Comparison of ENCODE assay signal across 1 cellular context in the genomic region with DNA sequence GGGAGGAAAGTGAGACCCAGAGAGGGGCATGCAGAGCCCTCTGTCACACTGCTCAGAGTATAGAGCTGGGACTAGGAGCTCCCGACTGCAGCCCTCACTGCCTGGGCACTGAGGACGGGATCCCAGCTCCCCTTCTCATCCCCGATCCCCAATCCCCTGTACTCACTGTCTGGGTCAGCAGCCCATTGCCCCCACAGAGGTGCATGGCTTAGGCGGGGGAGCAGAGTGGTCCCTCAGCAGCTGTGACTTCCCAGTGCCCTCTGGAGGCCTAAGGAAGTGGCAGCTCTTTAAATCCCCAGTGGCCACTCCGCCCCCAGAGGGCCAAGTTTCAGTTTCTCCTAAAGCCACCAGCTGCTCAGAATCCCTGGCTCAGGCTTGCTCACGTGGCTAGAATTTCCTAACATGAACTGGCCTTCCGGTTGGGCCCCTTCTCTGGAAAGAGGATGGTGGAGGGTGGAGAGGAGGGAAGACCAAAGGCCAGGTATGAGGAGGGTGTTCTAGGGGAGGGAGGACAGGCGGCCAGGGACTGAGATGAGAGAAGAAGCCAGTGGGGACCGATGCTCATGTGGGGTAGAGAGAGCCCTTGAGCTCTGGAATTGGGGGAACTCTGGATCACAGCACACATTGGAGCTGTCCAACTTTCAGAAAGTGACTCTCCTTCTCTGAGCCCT.
TF ChIP-seq lines count a peak whose summit lies in the region.

A gene with protein sequence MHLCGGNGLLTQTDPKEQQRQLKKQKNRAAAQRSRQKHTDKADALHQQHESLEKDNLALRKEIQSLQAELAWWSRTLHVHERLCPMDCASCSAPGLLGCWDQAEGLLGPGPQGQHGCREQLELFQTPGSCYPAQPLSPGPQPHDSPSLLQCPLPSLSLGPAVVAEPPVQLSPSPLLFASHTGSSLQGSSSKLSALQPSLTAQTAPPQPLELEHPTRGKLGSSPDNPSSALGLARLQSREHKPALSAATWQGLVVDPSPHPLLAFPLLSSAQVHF (minus strand): TSS at position 262 of the 671 bp plus-strand sequence. CDS start 57 bp downstream, at position 205.

TF ChIP-seq in HepG2, 621 proteins besides CTCF, POLR2A, EP300 and RAD21 (continued from another document and continues in another):
- TF ChIP-seq, protein P1, sequence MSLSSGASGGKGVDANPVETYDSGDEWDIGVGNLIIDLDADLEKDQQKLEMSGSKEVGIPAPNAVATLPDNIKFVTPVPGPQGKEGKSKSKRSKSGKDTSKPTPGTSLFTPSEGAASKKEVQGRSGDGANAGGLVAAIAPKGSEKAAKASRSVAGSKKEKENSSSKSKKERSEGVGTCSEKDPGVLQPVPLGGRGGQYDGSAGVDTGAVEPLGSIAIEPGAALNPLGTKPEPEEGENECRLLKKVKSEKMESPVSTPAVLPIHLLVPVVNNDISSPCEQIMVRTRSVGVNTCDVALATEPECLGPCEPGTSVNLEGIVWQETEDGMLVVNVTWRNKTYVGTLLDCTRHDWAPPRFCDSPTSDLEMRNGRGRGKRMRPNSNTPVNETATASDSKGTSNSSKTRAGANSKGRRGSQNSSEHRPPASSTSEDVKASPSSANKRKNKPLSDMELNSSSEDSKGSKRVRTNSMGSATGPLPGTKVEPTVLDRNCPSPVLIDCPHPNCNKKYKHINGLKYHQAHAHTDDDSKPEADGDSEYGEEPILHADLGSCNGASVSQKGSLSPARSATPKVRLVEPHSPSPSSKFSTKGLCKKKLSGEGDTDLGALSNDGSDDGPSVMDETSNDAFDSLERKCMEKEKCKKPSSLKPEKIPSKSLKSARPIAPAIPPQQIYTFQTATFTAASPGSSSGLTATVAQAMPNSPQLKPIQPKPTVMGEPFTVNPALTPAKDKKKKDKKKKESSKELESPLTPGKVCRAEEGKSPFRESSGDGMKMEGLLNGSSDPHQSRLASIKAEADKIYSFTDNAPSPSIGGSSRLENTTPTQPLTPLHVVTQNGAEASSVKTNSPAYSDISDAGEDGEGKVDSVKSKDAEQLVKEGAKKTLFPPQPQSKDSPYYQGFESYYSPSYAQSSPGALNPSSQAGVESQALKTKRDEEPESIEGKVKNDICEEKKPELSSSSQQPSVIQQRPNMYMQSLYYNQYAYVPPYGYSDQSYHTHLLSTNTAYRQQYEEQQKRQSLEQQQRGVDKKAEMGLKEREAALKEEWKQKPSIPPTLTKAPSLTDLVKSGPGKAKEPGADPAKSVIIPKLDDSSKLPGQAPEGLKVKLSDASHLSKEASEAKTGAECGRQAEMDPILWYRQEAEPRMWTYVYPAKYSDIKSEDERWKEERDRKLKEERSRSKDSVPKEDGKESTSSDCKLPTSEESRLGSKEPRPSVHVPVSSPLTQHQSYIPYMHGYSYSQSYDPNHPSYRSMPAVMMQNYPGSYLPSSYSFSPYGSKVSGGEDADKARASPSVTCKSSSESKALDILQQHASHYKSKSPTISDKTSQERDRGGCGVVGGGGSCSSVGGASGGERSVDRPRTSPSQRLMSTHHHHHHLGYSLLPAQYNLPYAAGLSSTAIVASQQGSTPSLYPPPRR (CRISPR knock-in tag; IDR thresholded peaks at IDR 0.05; ENCODE audit: borderline replicate concordance) = peak; percentile 50; the same call in 1 of the 2 replicates
- TF ChIP-seq U2AF2 (IDR thresholded peaks at IDR 0.05; ENCODE audit: low read depth, low read length) (no peak), ZSCAN21 (CRISPR knock-in tag; IDR thresholded peaks at IDR 0.05; ENCODE audit: borderline replicate concordance) (0 out of 2 replicates have a peak, but pooled peaks have one; percentile 64), SIX1 (CRISPR knock-in tag; IDR thresholded peaks at IDR 0.05; ENCODE audit: borderline replicate concordance) (peak; percentile 16; the same call in 1 of the 2 replicates), ZNF850 (CRISPR knock-in tag; conservative IDR thresholded peaks at IDR 0.05) (no peak), ZNF704 (CRISPR knock-in tag; IDR thresholded peaks at IDR 0.05; ENCODE audit: borderline replicate concordance) (no peak), ZBTB34 (CRISPR knock-in tag; IDR thresholded peaks at IDR 0.05) (no peak), MED13 (CRISPR knock-in tag; IDR thresholded peaks at IDR 0.05) (no peak), CAMTA2 (CRISPR knock-in tag; IDR thresholded peaks at IDR 0.05; ENCODE audit: borderline replicate concordance) (0 out of 2 replicates have a peak, but pooled peaks have one; percentile 18), ZNF138 (CRISPR knock-in tag; IDR thresholded peaks at IDR 0.05; ENCODE audit: low read depth) (no peak), ZNF432 (CRISPR knock-in tag; IDR thresholded peaks at IDR 0.05; ENCODE audit: borderline replicate concordance) (no peak), ZNF331 (CRISPR knock-in tag; IDR thresholded peaks at IDR 0.05) (peak; percentile 79; the same call in 1 of the 2 replicates), SSRP1 (CRISPR knock-in tag; IDR thresholded peaks at IDR 0.05) (0 out of 2 replicates have a peak, but pooled peaks have one; percentile 35), ZNF556 (CRISPR knock-in tag; IDR thresholded peaks at IDR 0.05; ENCODE audit: borderline replicate concordance) (peak; percentile 71; the same call in 1 of the 2 replicates), ZNF350 (CRISPR knock-in tag; IDR thresholded peaks at IDR 0.05; ENCODE audit: borderline replicate concordance, low read depth) (peak; percentile 80; the same call in 1 of the 2 replicates), REL (CRISPR knock-in tag; conservative IDR thresholded peaks at IDR 0.05) (no peak), ZNF333 (CRISPR knock-in tag; IDR thresholded peaks at IDR 0.05; ENCODE audit: borderline replicate concordance) (no peak), ZUFSP (CRISPR knock-in tag; IDR thresholded peaks at IDR 0.05; ENCODE audit: borderline replicate concordance) (no peak), IKZF1 (IDR thresholded peaks at IDR 0.05) (no peak), ERF (CRISPR knock-in tag; IDR thresholded peaks at IDR 0.05) (peak; percentile 30; the same call in 1 of the 2 replicates), ZNF713 (CRISPR knock-in tag; IDR thresholded peaks at IDR 0.05) (no peak), TRAFD1 (CRISPR knock-in tag; IDR thresholded peaks at IDR 0.05; ENCODE audit: borderline replicate concordance) (no peak), LCORL (IDR thresholded peaks at IDR 0.05) (no peak), LCORL (CRISPR knock-in tag; IDR thresholded peaks at IDR 0.05) (peak; percentile 89), KLF16 (CRISPR knock-in tag; IDR thresholded peaks at IDR 0.05) (peak in 1 of 2 experiments; percentile 70; a peak in 1 of 4 replicates), HNF4A (CRISPR knock-in tag; IDR thresholded peaks at IDR 0.05) (peak; percentile 80), ZBTB21 (CRISPR knock-in tag; IDR thresholded peaks at IDR 0.05) (no peak), ZNF484 (CRISPR knock-in tag; IDR thresholded peaks at IDR 0.05; ENCODE audit: borderline replicate concordance, low read depth) (no peak), NPAS2 (CRISPR knock-in tag; IDR thresholded peaks at IDR 0.05; ENCODE audit: borderline replicate concordance) (no peak), MTA3 (CRISPR knock-in tag; IDR thresholded peaks at IDR 0.05) (no peak), KDM3A (CRISPR knock-in tag; IDR thresholded peaks at IDR 0.05; ENCODE audit: low read depth) (peak; percentile 75)
- TF ChIP-seq, protein P2, sequence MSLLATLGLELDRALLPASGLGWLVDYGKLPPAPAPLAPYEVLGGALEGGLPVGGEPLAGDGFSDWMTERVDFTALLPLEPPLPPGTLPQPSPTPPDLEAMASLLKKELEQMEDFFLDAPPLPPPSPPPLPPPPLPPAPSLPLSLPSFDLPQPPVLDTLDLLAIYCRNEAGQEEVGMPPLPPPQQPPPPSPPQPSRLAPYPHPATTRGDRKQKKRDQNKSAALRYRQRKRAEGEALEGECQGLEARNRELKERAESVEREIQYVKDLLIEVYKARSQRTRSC (CRISPR knock-in tag; IDR thresholded peaks at IDR 0.05; ENCODE audit: low read depth) = no peak
- TF ChIP-seq, protein P3, sequence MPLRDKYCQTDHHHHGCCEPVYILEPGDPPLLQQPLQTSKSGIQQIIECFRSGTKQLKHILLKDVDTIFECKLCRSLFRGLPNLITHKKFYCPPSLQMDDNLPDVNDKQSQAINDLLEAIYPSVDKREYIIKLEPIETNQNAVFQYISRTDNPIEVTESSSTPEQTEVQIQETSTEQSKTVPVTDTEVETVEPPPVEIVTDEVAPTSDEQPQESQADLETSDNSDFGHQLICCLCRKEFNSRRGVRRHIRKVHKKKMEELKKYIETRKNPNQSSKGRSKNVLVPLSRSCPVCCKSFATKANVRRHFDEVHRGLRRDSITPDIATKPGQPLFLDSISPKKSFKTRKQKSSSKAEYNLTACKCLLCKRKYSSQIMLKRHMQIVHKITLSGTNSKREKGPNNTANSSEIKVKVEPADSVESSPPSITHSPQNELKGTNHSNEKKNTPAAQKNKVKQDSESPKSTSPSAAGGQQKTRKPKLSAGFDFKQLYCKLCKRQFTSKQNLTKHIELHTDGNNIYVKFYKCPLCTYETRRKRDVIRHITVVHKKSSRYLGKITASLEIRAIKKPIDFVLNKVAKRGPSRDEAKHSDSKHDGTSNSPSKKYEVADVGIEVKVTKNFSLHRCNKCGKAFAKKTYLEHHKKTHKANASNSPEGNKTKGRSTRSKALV (CRISPR knock-in tag; IDR thresholded peaks at IDR 0.05) = no peak
- TF ChIP-seq, protein P4, sequence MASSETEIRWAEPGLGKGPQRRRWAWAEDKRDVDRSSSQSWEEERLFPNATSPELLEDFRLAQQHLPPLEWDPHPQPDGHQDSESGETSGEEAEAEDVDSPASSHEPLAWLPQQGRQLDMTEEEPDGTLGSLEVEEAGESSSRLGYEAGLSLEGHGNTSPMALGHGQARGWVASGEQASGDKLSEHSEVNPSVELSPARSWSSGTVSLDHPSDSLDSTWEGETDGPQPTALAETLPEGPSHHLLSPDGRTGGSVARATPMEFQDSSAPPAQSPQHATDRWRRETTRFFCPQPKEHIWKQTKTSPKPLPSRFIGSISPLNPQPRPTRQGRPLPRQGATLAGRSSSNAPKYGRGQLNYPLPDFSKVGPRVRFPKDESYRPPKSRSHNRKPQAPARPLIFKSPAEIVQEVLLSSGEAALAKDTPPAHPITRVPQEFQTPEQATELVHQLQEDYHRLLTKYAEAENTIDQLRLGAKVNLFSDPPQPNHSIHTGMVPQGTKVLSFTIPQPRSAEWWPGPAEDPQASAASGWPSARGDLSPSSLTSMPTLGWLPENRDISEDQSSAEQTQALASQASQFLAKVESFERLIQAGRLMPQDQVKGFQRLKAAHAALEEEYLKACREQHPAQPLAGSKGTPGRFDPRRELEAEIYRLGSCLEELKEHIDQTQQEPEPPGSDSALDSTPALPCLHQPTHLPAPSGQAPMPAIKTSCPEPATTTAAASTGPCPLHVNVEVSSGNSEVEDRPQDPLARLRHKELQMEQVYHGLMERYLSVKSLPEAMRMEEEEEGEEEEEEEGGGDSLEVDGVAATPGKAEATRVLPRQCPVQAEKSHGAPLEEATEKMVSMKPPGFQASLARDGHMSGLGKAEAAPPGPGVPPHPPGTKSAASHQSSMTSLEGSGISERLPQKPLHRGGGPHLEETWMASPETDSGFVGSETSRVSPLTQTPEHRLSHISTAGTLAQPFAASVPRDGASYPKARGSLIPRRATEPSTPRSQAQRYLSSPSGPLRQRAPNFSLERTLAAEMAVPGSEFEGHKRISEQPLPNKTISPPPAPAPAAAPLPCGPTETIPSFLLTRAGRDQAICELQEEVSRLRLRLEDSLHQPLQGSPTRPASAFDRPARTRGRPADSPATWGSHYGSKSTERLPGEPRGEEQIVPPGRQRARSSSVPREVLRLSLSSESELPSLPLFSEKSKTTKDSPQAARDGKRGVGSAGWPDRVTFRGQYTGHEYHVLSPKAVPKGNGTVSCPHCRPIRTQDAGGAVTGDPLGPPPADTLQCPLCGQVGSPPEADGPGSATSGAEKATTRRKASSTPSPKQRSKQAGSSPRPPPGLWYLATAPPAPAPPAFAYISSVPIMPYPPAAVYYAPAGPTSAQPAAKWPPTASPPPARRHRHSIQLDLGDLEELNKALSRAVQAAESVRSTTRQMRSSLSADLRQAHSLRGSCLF (CRISPR knock-in tag; IDR thresholded peaks at IDR 0.05; ENCODE audit: borderline replicate concordance) = no peak
